5 cellular contexts compared by ENCODE assay signal in the genomic region with DNA sequence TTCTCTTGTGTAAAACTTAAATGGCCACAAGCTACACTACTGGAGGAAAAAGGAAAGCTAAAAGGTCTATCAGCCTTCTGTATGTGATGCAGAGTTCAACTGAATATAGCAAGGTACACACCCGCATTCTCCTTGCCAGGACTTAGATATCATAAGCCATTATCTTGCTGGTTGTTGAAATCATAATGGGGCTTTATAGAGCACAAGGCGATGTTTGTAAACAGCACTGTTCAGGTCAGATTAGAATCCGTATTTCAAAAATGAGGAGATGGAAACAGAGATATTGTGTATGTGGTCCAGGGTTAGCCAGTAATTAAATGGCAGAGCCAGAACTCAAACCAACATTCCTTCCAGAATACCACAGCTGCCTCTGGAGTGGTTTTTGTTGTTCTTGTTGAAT. TPM values are rescaled to one million over a fixed set of nuclear protein-coding genes. Genes with fewer than 3 reads are reported as not detected.
"Had no signal": no experiment of that assay in that cellular context is flagged by ENCODE, and none has a peak within 500 bp of the region (broad histone marks: within the 10 kb centered on the region; RNA-seq: fewer than 3 reads in every experiment).

No MANE protein-coding gene starts in this region.

RNA-seq across cellular contexts. Expression of gene TMEM45B, which starts 2.6 kb away (rescaled TPM):
- total RNA-seq: fibroblast of lung, heart left ventricle, left ventricle myocardium inferior, subcutaneous adipose tissue, tibial nerve had no signal
- polyA plus RNA-seq: fibroblast of lung had no signal
